Comparison of ENCODE assay signal across 1 cellular context in the genomic region with DNA sequence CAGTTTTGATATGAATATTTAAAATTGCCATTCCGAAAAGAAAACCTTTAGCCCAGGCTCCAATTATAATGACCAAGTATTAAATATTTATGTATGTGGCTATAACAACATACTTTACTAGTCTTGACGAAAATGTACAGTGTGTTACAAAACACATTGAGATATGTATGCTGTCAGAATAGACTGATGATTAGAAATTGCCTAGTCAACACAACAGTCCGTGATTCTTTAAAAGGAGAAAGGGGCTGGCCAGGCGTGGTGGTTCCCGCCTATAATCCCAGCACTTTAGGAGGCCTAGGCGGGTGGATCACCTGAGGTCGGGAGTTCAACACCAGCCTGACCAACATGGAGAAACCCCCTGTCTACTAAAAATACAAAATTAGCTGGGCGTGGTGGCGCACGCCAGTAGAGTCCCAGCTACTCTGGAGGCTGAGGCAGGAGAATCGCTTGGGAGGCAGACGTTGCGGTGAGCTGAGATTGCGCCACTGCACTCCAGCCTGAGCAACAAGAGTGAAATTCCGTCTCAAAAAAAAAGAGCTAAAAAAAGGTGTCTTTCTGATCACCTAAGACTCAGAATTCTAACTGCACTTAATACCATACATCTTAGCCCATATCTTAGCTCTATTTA.
A peak's percentile ranks its signal among the peaks of the same experiment; 100 is the strongest.
TF ChIP-seq lines count a peak whose summit lies in the region.

No MANE protein-coding gene starts in this region.

TF ChIP-seq in GM12878, 131 proteins besides CTCF, POLR2A, EP300 and RAD21:
- TF ChIP-seq, protein P1, sequence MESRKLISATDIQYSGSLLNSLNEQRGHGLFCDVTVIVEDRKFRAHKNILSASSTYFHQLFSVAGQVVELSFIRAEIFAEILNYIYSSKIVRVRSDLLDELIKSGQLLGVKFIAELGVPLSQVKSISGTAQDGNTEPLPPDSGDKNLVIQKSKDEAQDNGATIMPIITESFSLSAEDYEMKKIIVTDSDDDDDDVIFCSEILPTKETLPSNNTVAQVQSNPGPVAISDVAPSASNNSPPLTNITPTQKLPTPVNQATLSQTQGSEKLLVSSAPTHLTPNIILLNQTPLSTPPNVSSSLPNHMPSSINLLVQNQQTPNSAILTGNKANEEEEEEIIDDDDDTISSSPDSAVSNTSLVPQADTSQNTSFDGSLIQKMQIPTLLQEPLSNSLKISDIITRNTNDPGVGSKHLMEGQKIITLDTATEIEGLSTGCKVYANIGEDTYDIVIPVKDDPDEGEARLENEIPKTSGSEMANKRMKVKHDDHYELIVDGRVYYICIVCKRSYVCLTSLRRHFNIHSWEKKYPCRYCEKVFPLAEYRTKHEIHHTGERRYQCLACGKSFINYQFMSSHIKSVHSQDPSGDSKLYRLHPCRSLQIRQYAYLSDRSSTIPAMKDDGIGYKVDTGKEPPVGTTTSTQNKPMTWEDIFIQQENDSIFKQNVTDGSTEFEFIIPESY (IDR thresholded peaks at IDR 0.05), result peak; percentile 68; the same call in 1 of the 2 replicates
- no peak for TF ChIP-seq GABPA (IDR thresholded peaks at IDR 0.05; ENCODE audit: low read depth)
TF ChIP-seq in GM12878: peak in this region for 1.
